Comparison of ENCODE assay signal across 8 cellular contexts in the genomic region with DNA sequence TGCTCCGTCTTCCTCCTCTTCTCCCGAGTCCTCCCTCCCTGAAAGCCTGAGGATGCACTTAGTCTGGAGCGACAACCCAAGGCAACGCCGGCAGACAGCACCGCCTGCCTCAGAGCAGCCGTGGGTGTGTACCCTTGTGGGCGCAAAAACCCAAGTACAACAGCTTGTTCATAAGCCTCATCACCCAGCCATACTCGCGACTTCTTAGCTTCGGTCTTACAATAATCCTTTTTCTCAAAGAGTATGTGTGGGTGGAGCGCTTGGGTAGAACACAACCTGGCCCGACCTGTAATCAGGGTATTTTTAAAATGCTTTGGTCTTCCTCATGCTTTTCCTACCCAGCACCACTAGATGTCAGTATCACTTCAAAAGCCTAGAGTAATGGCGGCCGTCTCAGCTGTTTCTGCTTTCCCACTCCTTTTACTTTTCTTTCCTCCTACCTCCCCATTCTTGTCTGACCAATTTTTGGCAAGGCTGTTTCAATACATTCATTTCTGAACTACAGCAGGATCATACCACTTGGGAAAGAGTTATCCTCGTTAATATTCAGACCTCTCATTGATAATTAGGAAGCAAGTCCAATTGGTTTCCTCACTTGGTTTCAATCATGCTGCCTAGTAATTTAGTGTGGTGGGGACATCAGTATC.
DNase-seq lines count a peak whose midpoint lies in the region; ATAC-seq, FAIRE-seq and TF ChIP-seq lines count a peak whose summit lies in the region.

No MANE protein-coding gene starts in this region.

- H3K4me1 ChIP-seq in A549 (peaks cover 11% of the 10 kb centered on the region; the same call in 1 of the 3 replicates), skeletal muscle tissue (ENCODE audit: control insufficient read depth in 3 of 3, insufficient read depth in 3 of 3, low read length in 3 of 3) (peaks cover 0 to 5% (median 4%) of the 10 kb centered on the region in 3 donors)

- no peaks in the 10 kb centered on the region for H3K36me3 ChIP-seq in skeletal muscle tissue (ENCODE audit: control insufficient read depth in 3 of 3, insufficient read depth in 3 of 3, low read length in 3 of 3)

- peak overlapping the region; percentile 55 to 65 (median 57) for H3K9ac ChIP-seq in skeletal muscle tissue (ENCODE audit: low read depth in 1 of 3, low read length in 3 of 3)

- DNase-seq in A549 (ENCODE audit: low read depth in 1 of 2, low spot score in 1 of 2) (peak; percentile 78 to 80), NCI-H1694 treated with DMSO at 0.1 percent for 48 hours (lab: John Stamatoyannopoulos, UW) (peak; percentile 90), T1000 (lab: John Stamatoyannopoulos, UW) (peak; percentile 45), T47D (ENCODE audit: low read depth in 1 of 2, low spot score in 1 of 2) (peak; percentile 58 to 84), iPS-NIHi11 (ENCODE audit: low spot score) (peak; percentile 89)

- peak; percentile 98 to 99 for TF ChIP-seq RAD21 in A549 (conservative IDR thresholded peaks at IDR 0.05 in 1 of 2, IDR thresholded peaks at IDR 0.05 in 1 of 2)

- peak overlapping the region; percentile 77 for H3K4me2 ChIP-seq in A549

- peak; percentile 96 for TF ChIP-seq CTCF in A549 (IDR thresholded peaks at IDR 0.05)

- POLR2A ChIA-PET in A549 (lab: Yijun Ruan, JAX): interaction anchor here (0.6 kb wide), 1 partner anchor 265 kb away, joined by 4 read pairs; no protein-coding TSS in a partner anchor

- ATAC-seq in A549 (peak; percentile 90 to 94), GM18511 (IDR thresholded peaks at IDR 0.05; ENCODE audit: unreplicated experiment) (peak; percentile 99), HG02981 (IDR thresholded peaks at IDR 0.05; ENCODE audit: unreplicated experiment) (peak; percentile 94)

- FAIRE-seq in A549 (lab: Jason Lieb, UNC): peak; percentile 23

- peak overlapping the region; percentile 75 to 80 for H3K27ac ChIP-seq in A549
- no peak overlapping the region for H3K27ac ChIP-seq in skeletal muscle tissue (ENCODE audit: low read depth, low read length)

- H3K4me3 ChIP-seq in A549 (peak overlapping the region; percentile 43), skeletal muscle tissue (ENCODE audit: low read length in 3 of 3) (peak overlapping the region; percentile 55 to 64 (median 63))

- H3K27me3 ChIP-seq in skeletal muscle tissue (ENCODE audit: control insufficient read depth in 3 of 3, insufficient read depth in 3 of 3, low read length in 3 of 3): no peaks in the 10 kb centered on the region

- TF ChIP-seq EP300 in A549 (IDR thresholded peaks at IDR 0.05): no peak

- in situ Hi-C loops in T47D (cut with HindIII; ENCODE audit: low pct_unique_long_range_greater_than_20kb, low sequenced_read_pairs): no loop called here

- CTCF ChIA-PET in A549 (lab: Yijun Ruan, JAX): interaction anchor here (0.6 to 13.2 kb wide), 53 partner anchors 9 to 915 kb away, joined by 3 to 296 read pairs (median 4); a partner anchor contains a TSS

- WGBS in A549 (ENCODE audit: missing lambda C conversion rate): 3% methylated on average over 16 of the region's 16 CpGs

- no peak for TF ChIP-seq POLR2A in A549 (IDR thresholded peaks at IDR 0.05; ENCODE audit: low read length)

- H3K9me3 ChIP-seq in A549 (no peaks in the 10 kb centered on the region), skeletal muscle tissue (ENCODE audit: control insufficient read depth in 3 of 3, low read length in 3 of 3) (no peaks in the 10 kb centered on the region)

TF ChIP-seq in A549, 52 proteins besides CTCF, POLR2A, EP300 and RAD21:
- TF ChIP-seq MAFK (IDR thresholded peaks at IDR 0.05; ENCODE audit: partially characterized antibody) (no peak), EHF (CRISPR knock-in tag; IDR thresholded peaks at IDR 0.05) (0 out of 2 replicates have a peak, but pooled peaks have one; percentile 31), GATA3 (IDR thresholded peaks at IDR 0.05; ENCODE audit: borderline replicate concordance) (no peak), SMC3 (IDR thresholded peaks at IDR 0.05) (peak; percentile 98), KDM1A (IDR thresholded peaks at IDR 0.05; ENCODE audit: low read depth) (no peak), KDM5A (IDR thresholded peaks at IDR 0.05) (peak; percentile 43; the same call in 1 of the 2 replicates)
- TF ChIP-seq, protein P1, sequence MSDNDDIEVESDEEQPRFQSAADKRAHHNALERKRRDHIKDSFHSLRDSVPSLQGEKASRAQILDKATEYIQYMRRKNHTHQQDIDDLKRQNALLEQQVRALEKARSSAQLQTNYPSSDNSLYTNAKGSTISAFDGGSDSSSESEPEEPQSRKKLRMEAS (IDR thresholded peaks at IDR 0.05): 0 out of 2 replicates have a peak, but pooled peaks have one; percentile 23
